ENCODE assay signal across 13 cellular contexts in genomic region chr11:67311556-67312082, GRCh38. TPM values are rescaled to one million over a fixed set of nuclear protein-coding genes. Genes with fewer than 3 reads are reported as not detected.
DNase-seq lines count a peak whose midpoint lies in the region; ATAC-seq and TF ChIP-seq lines count a peak whose summit lies in the region.
"Had no signal": no experiment of that assay in that cellular context is flagged by ENCODE, and none has a peak within 500 bp of the region (broad histone marks: within the 10 kb centered on the region; RNA-seq: fewer than 3 reads in every experiment).

No MANE protein-coding gene starts in this region.

- H3K36me3 ChIP-seq in GM23338 (ENCODE audit: insufficient read depth): no peaks in the 10 kb centered on the region

- H3K4me2 ChIP-seq in GM23338: no peak overlapping the region

- H3K27me3 Mint-ChIP-seq in GM23338 (ENCODE audit: insufficient read depth, low read depth, poor library complexity) (peaks cover 5% of the 10 kb centered on the region), T-cell (no peaks in the 10 kb centered on the region)
- no peaks in the 10 kb centered on the region for H3K27me3 Mint-ChIP-seq in effector memory CD8-positive, alpha-beta T cell
- H3K27me3 Mint-ChIP-seq: dendritic cell treated with granulocyte-macrophage colony-stimulating factor and Interleukin-4, amounts not matched to agents 40 ng/mL and 50 ng/mL, for 4 days had no signal

- H3F3A ChIP-seq in GM23338 (replicated peaks; ENCODE audit: low read depth): no peaks in the 10 kb centered on the region

- H3K4me3 ChIP-seq in GM23338 (no peak overlapping the region), skin epidermis (peak overlapping the region in 2 of 7 experiments; percentile 4 to 9)
- H3K4me3 ChIP-seq: sigmoid colon, SK-N-MC, thyroid gland had no signal

- H3K27me3 ChIP-seq in GM23338 (ENCODE audit: insufficient read depth): peaks cover 10% of the 10 kb centered on the region; the same call in 1 of the 2 replicates
- H3K27me3 ChIP-seq: sigmoid colon, thyroid gland had no signal

- CTCF ChIA-PET in T-cell (lab: Charles Lee): no interaction called here

- H2AFZ ChIP-seq in GM23338: no peak overlapping the region

- DNase-seq in GM23338 (ENCODE audit: low spot score): no peak
- no peak for DNase-seq in T-cell
- no peak for DNase-seq in effector memory CD8-positive, alpha-beta T cell
- no peak for DNase-seq in NCI-H748 treated with DMSO at 0.1 percent for 48 hours (lab: John Stamatoyannopoulos, UW)
- no peak for DNase-seq in GM19240 (ENCODE audit: insufficient read length, low spot score)
- DNase-seq: NCI-H1694 treated with DMSO at 0.1 percent for 48 hours, sigmoid colon, thyroid gland had no signal

- H3K27ac ChIP-seq in GM23338 (ENCODE audit: low read depth): no peak overlapping the region
- H3K27ac ChIP-seq in skin epidermis: peak overlapping the region; percentile 40 to 93 (median 84)
- H3K27ac ChIP-seq: SK-N-MC, thyroid gland had no signal

- no peaks in the 10 kb centered on the region for H3K36me3 Mint-ChIP-seq in GM23338 (ENCODE audit: low read depth)
- no peaks in the 10 kb centered on the region for H3K36me3 Mint-ChIP-seq in T-cell
- peaks cover 14% of the 10 kb centered on the region for H3K36me3 Mint-ChIP-seq in effector memory CD8-positive, alpha-beta T cell (ENCODE audit: insufficient read depth)

- H3K27ac Mint-ChIP-seq in GM23338: no peak overlapping the region
- H3K27ac Mint-ChIP-seq in T-cell: peak overlapping the region; percentile 93 to 99
- peak overlapping the region; percentile 88 to 93 for H3K27ac Mint-ChIP-seq in effector memory CD8-positive, alpha-beta T cell

- ATAC-seq in GM23338 (peak; percentile 31), T-cell (replicated peaks in 1 of 4) (peak in 2 of 4 experiments; percentile 21 to 50), GM18867 (IDR thresholded peaks at IDR 0.05; ENCODE audit: unreplicated experiment) (no peak), HG02973 (IDR thresholded peaks at IDR 0.05; ENCODE audit: unreplicated experiment) (no peak)
- peak; percentile 79 for ATAC-seq in effector memory CD8-positive, alpha-beta T cell (replicated peaks)

- no peaks in the 10 kb centered on the region for H3K79me2 ChIP-seq in GM23338 (replicated peaks; ENCODE audit: insufficient read depth)

- H3K9me3 Mint-ChIP-seq in GM23338 (no peaks in the 10 kb centered on the region), T-cell (no peaks in the 10 kb centered on the region)
- no peaks in the 10 kb centered on the region for H3K9me3 Mint-ChIP-seq in effector memory CD8-positive, alpha-beta T cell
- H3K9me3 Mint-ChIP-seq: dendritic cell treated with granulocyte-macrophage colony-stimulating factor and Interleukin-4, amounts not matched to agents 40 ng/mL and 50 ng/mL, for 4 days had no signal

- peaks cover 2% of the 10 kb centered on the region; the same call in 1 of the 3 replicates for H3K4me1 Mint-ChIP-seq in GM23338
- H3K4me1 Mint-ChIP-seq in T-cell: peaks cover 25 to 46% (median 37%) of the 10 kb centered on the region in 3 donors
- H3K4me1 Mint-ChIP-seq in effector memory CD8-positive, alpha-beta T cell (ENCODE audit: low read depth in 2 of 2): peaks cover 25 to 29% of the 10 kb centered on the region in 2 donors

- POLR2A ChIA-PET in T-cell (lab: Charles Lee): no interaction called here

- H3K4me1 ChIP-seq in GM23338 (ENCODE audit: insufficient read depth): peaks cover 4% of the 10 kb centered on the region; the same call in 1 of the 2 replicates

- H3K4me3 Mint-ChIP-seq in GM23338: no peak overlapping the region
- no peak overlapping the region for H3K4me3 Mint-ChIP-seq in T-cell
- H3K4me3 Mint-ChIP-seq in effector memory CD8-positive, alpha-beta T cell: peak overlapping the region; percentile 20 to 52
- H3K4me3 Mint-ChIP-seq: dendritic cell treated with granulocyte-macrophage colony-stimulating factor and Interleukin-4, amounts not matched to agents 40 ng/mL and 50 ng/mL, for 4 days had no signal

- TF ChIP-seq CTCF in GM23338 (conservative IDR thresholded peaks at IDR 0.05; ENCODE audit: low read depth in 2 of 2): 0 out of 4 replicates have a peak, but pooled peaks of 1 of the 2 experiments have one; percentile 8

- no peaks in the 10 kb centered on the region for H3K9me2 ChIP-seq in GM23338 (ENCODE audit: insufficient read depth)

- no peaks in the 10 kb centered on the region for H4K20me1 ChIP-seq in GM23338 (replicated peaks; ENCODE audit: insufficient read depth)

TF ChIP-seq in GM23338, 12 proteins besides CTCF, POLR2A, EP300 and RAD21:
- TF ChIP-seq NANOG (IDR thresholded peaks at IDR 0.05; ENCODE audit: borderline replicate concordance): no peak
- TF ChIP-seq JUNB (IDR thresholded peaks at IDR 0.05; ENCODE audit: unreplicated experiment): no peak
- no peak for TF ChIP-seq REST (IDR thresholded peaks at IDR 0.05; ENCODE audit: unreplicated experiment)
- TF ChIP-seq EZH2 (IDR thresholded peaks at IDR 0.05; ENCODE audit: low read depth, unreplicated experiment): no peak

RNA-seq across cellular contexts. Expression of gene SSH3, which starts 8.3 kb away (rescaled TPM):
- 40.0 and 45.8 TPM in 2 replicates for total RNA-seq in GM23338 (2014; rRNA removed; shearing (Covaris generic))
- polyA plus RNA-seq in GM23338 (2016; fragmentation: Nextera tagmentation; extraction: Ambion mirVana): 17.8 and 25.1 TPM in 2 replicates
- total RNA-seq in T-cell: 10 to 100 TPM; 11.5 to 30.9 (median 26.7) TPM

RNA-seq across cellular contexts. Expression of gene ANKRD13D, which starts 22.5 kb away (rescaled TPM):
- total RNA-seq in GM23338 (2014; rRNA removed; shearing (Covaris generic)): 15.7 and 30.8 TPM in 2 replicates
- polyA plus RNA-seq in GM23338 (2016; fragmentation: Nextera tagmentation; extraction: Ambion mirVana): 19.5 and 20.3 TPM in 2 replicates
- total RNA-seq in T-cell: 100 to 1,000 TPM; 150 to 249 (median 237) TPM

RNA-seq across cellular contexts. Expression of gene POLD4, which starts 41.7 kb away (rescaled TPM):
- 15.9 and 23.0 TPM in 2 replicates for total RNA-seq in GM23338 (2014; rRNA removed; shearing (Covaris generic))
- polyA plus RNA-seq in GM23338 (2016; fragmentation: Nextera tagmentation; extraction: Ambion mirVana): 16.2 and 18.8 TPM in 2 replicates
- total RNA-seq in T-cell: 100 to 1,000 TPM in 2 of 5 donors, 10 to 100 TPM in 3; 55.1 to 107 (median 98.0) TPM

RNA-seq across cellular contexts. Expression of gene GRK2, which starts 45.3 kb away (rescaled TPM):
- 62.2 and 72.5 TPM in 2 replicates for total RNA-seq in GM23338 (2014; rRNA removed; shearing (Covaris generic))
- polyA plus RNA-seq in GM23338 (2016; fragmentation: Nextera tagmentation; extraction: Ambion mirVana): 19.5 and 21.7 TPM in 2 replicates
- total RNA-seq in T-cell: 100 to 1,000 TPM; 267 to 394 (median 382) TPM

Comparison
In these comparisons a context has a peak if more than half of its experiments do, and no peak if none do; other contexts are left out.
1. ATAC-seq: peak in GM23338 (single experiment) and effector memory CD8-positive, alpha-beta T cell (single experiment); none in GM18867 (single experiment) and HG02973 (single experiment).
2. H3K4me3 Mint-ChIP-seq: peak in effector memory CD8-positive, alpha-beta T cell (2 of 2); none in GM23338 (single experiment) and T-cell (0 of 3).